29 cellular contexts compared by ENCODE assay signal in the genomic region with DNA sequence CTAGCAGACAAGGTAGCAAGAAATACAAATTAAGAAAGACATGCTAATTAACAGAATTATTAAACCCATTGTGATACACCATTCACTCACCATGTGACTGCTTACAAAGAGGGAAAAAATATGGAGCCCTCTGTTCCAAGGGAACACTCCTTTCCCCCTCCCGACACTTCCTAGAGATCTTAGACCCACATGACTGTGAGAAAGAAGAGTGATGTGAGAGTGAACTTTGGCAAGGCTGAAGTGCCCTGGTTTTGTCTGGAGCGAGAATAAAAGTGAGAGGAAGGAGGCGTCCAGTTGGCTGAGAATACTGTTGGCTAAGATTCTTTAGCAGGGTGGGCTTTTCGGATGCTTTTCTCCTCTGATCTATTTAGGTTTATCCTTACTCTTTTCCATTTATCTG. TPM values are rescaled to one million over a fixed set of nuclear protein-coding genes. Genes with fewer than 3 reads are reported as not detected.
"Had no signal": no experiment of that assay in that cellular context is flagged by ENCODE, and none has a peak within 500 bp of the region (broad histone marks: within the 10 kb centered on the region; RNA-seq: fewer than 3 reads in every experiment).

No MANE protein-coding gene starts in this region.

- H3K4me3 ChIP-seq: hepatocyte, left ventricle myocardium inferior, lung, neural progenitor cell, right atrium auricular region, right lobe of liver, smooth muscle cell, suprapubic skin, thoracic aorta, tibial artery, upper lobe of right lung had no signal

- H3K4me1 Mint-ChIP-seq: natural killer cell, nephron progenitor cell had no signal

- H3K27ac Mint-ChIP-seq: natural killer cell; nephron progenitor cell; neural progenitor cell; progenitor cell of endocrine pancreas; stimulated activated naive CD8-positive, alpha-beta T cell treated with anti-CD3 and anti-CD28 coated beads, Interleukin-15, Interleukin-2, amounts not matched to agents 100 ng/mL and 50 ng/mL, for 24 hours had no signal

- DNase-seq: islet precursor cell; left ventricle myocardium inferior; mesenchymal stem cell; naive B cell; natural killer cell; nephron progenitor cell; occipital lobe; right lobe of liver; stimulated activated CD4-positive, alpha-beta T cell treated with anti-CD3 and anti-CD28 coated beads, Interleukin-1b, Interleukin-23, amount 100 ng/mL, for 48 hours; stimulated activated CD4-positive, alpha-beta T cell treated with anti-CD3 and anti-CD28 coated beads, Interleukin-2, amount 100 ng/mL, for 48 hours; stimulated activated CD4-positive, alpha-beta T cell treated with anti-CD3 and anti-CD28 coated beads, Interleukin-4, amount 100 ng/mL, for 4 hours; stimulated activated CD8-positive, alpha-beta memory T cell treated with anti-CD3 and anti-CD28 coated beads, Interleukin-4, amount 100 ng/mL, for 48 hours; tibial artery; trophoblast cell; upper lobe of right lung had no signal

- H3K4me2 ChIP-seq: hepatocyte, neural progenitor cell, smooth muscle cell had no signal

- H3K9me3 ChIP-seq: left ventricle myocardium inferior, neutrophil, right atrium auricular region, right lobe of liver, suprapubic skin, thoracic aorta, tibial artery, upper lobe of right lung had no signal

- ATAC-seq: natural killer cell; right lobe of liver; stimulated activated memory B cell treated with anti-CD40 and anti-IgM and Interleukin-4, amounts not matched to agents 10 μg/mL and 1 μg/mL and 100 μg/mL, for 72 hours; upper lobe of right lung had no signal

- H3K79me2 ChIP-seq: hepatocyte, parathyroid adenoma had no signal

- H3K36me3 Mint-ChIP-seq: naive B cell; neural progenitor cell; stimulated activated memory B cell treated with anti-CD40 and anti-IgM and Interleukin-4, amounts not matched to agents 10 μg/mL and 1 μg/mL and 100 μg/mL, for 72 hours had no signal

- H3K9me3 Mint-ChIP-seq: naive B cell; nephron progenitor cell; neural progenitor cell; stimulated activated memory B cell treated with anti-CD40 and anti-IgM and Interleukin-4, amounts not matched to agents 10 μg/mL and 1 μg/mL and 100 μg/mL, for 72 hours; stimulated activated naive CD8-positive, alpha-beta T cell treated with anti-CD3 and anti-CD28 coated beads, Interleukin-15, Interleukin-2, amounts not matched to agents 100 ng/mL and 50 ng/mL, for 24 hours had no signal

- H2AFZ ChIP-seq: hepatocyte, neural progenitor cell, parathyroid adenoma had no signal

- H3K27me3 Mint-ChIP-seq: stimulated activated memory B cell treated with anti-CD40 and anti-IgM and Interleukin-4, amounts not matched to agents 10 μg/mL and 1 μg/mL and 100 μg/mL, for 72 hours; stimulated activated naive CD8-positive, alpha-beta T cell treated with anti-CD3 and anti-CD28 coated beads, Interleukin-15, Interleukin-2, amounts not matched to agents 100 ng/mL and 50 ng/mL, for 24 hours had no signal

- H3K36me3 ChIP-seq: left ventricle myocardium inferior, neural progenitor cell, neutrophil, right atrium auricular region, right lobe of liver, suprapubic skin, thoracic aorta, tibial artery, upper lobe of right lung had no signal

- H3K27me3 ChIP-seq: hepatocyte, neutrophil, right atrium auricular region, right lobe of liver, suprapubic skin, tibial artery, upper lobe of right lung had no signal

- H3K27ac ChIP-seq: hepatocyte, left ventricle myocardium inferior, neural progenitor cell, neutrophil, parathyroid adenoma, right atrium auricular region, right lobe of liver, suprapubic skin, thoracic aorta, tibial artery, upper lobe of right lung had no signal

- H3K9ac ChIP-seq: neural progenitor cell, parathyroid adenoma had no signal

- H3K4me3 Mint-ChIP-seq: naive B cell; natural killer cell; nephron progenitor cell; neural progenitor cell; stimulated activated memory B cell treated with anti-CD40 and anti-IgM and Interleukin-4, amounts not matched to agents 10 μg/mL and 1 μg/mL and 100 μg/mL, for 72 hours; stimulated activated naive CD8-positive, alpha-beta T cell treated with anti-CD3 and anti-CD28 coated beads, Interleukin-15, Interleukin-2, amounts not matched to agents 100 ng/mL and 50 ng/mL, for 24 hours had no signal

- H3K4me1 ChIP-seq: left ventricle myocardium inferior, neural progenitor cell, parathyroid adenoma, right atrium auricular region, right lobe of liver, suprapubic skin, tibial artery, upper lobe of right lung had no signal

RNA-seq across cellular contexts. Expression of gene CHL1, which starts 14.1 kb away (rescaled TPM):
- total RNA-seq: natural killer cell, osteocyte, pulmonary artery endothelial cell, smooth muscle cell had no signal
- polyA plus RNA-seq: hepatocyte, smooth muscle cell had no signal
